In genomic region chr12:53625373-53625945, GRCh38 we compare ENCODE assay signal across 8 cellular contexts. TPM values are rescaled to one million over a fixed set of nuclear protein-coding genes. Genes with fewer than 3 reads are reported as not detected.
DNase-seq lines count a peak whose midpoint lies in the region; ATAC-seq and TF ChIP-seq lines count a peak whose summit lies in the region.

No MANE protein-coding gene starts in this region.

- H3K9me3 ChIP-seq in SJCRH30 (replicated peaks) (no peaks in the 10 kb centered on the region), esophagus squamous epithelium (no peaks in the 10 kb centered on the region)

- peak overlapping the region; percentile 89 for H3K4me3 Mint-ChIP-seq in progenitor cell of endocrine pancreas (ENCODE audit: low read depth)

- no peaks in the 10 kb centered on the region for H3K9me3 Mint-ChIP-seq in progenitor cell of endocrine pancreas (ENCODE audit: low read depth)

- H3K27me3 ChIP-seq in SJCRH30 (no peaks in the 10 kb centered on the region), esophagus squamous epithelium (no peaks in the 10 kb centered on the region)

- peak overlapping the region; percentile 80 for H3K4me3 ChIP-seq in SJCRH30
- peak overlapping the region; percentile 59 to 91 (median 71) for H3K4me3 ChIP-seq in esophagus squamous epithelium

- intact Hi-C loops in esophagus squamous epithelium (cut with DNase I): no loop called here

- peaks cover 31% of the 10 kb centered on the region for H3K4me1 Mint-ChIP-seq in progenitor cell of endocrine pancreas (ENCODE audit: low read depth)

- H3K36me3 ChIP-seq in SJCRH30 (no peaks in the 10 kb centered on the region), esophagus squamous epithelium (no peaks in the 10 kb centered on the region)

- TF ChIP-seq CTCF in esophagus squamous epithelium (IDR thresholded peaks at IDR 0.05) (no peak), progenitor cell of endocrine pancreas (IDR thresholded peaks at IDR 0.05; ENCODE audit: unreplicated experiment) (no peak)

- H3K27ac Mint-ChIP-seq in progenitor cell of endocrine pancreas: peak overlapping the region; percentile 99

- 5 to 6% methylated on average over 5 of the region's 5 CpGs for WGBS in esophagus squamous epithelium, 2 donors

- H3K27ac ChIP-seq in SJCRH30 (peak overlapping the region; percentile 97), esophagus squamous epithelium (peak overlapping the region; percentile 90 to 97 (median 94))

- DNase-seq in ELR (ENCODE audit: low read depth) (peak; percentile 13), SJCRH30 (no peak), esophagus squamous epithelium (lab: John Stamatoyannopoulos, UW) (no peak), progenitor cell of endocrine pancreas (ENCODE audit: low spot score, unreplicated experiment) (no peak), NCI-H1417 treated with DMSO at 0.1 percent for 48 hours (lab: John Stamatoyannopoulos, UW) (no peak), DMS 273 treated with DMSO at 0.1 percent for 48 hours (lab: John Stamatoyannopoulos, UW) (no peak)
- no peak for DNase-seq in stimulated activated CD4-positive, alpha-beta T cell treated with anti-CD3 and anti-CD28 coated beads, Interleukin-4, amount 100 ng/mL, for 4 hours

- ATAC-seq in HG03442 (IDR thresholded peaks at IDR 0.05; ENCODE audit: unreplicated experiment): no peak

- H3K4me1 ChIP-seq in SJCRH30 (peaks cover 11% of the 10 kb centered on the region), esophagus squamous epithelium (peaks cover 9 to 58% (median 20%) of the 10 kb centered on the region in 3 donors)

- H3K36me3 Mint-ChIP-seq in progenitor cell of endocrine pancreas (ENCODE audit: insufficient read depth): peaks cover 2% of the 10 kb centered on the region

- peak in 1 of 4 donors; percentile 73 for TF ChIP-seq POLR2A in esophagus squamous epithelium (IDR thresholded peaks at IDR 0.05)

- H3K27me3 Mint-ChIP-seq in progenitor cell of endocrine pancreas: no peaks in the 10 kb centered on the region

RNA-seq across cellular contexts. Expression of gene ATF7, which starts 0.7 kb away (rescaled TPM):
- total RNA-seq in SJCRH30 (2014; rRNA removed; shearing (Covaris generic)): 9.9 and 13.3 TPM in 2 replicates
- 10 to 100 TPM; 12.5 to 28.0 (median 20.6) TPM for total RNA-seq in esophagus squamous epithelium
- 47.5 and 51.7 TPM in 2 replicates for total RNA-seq in progenitor cell of endocrine pancreas

RNA-seq across cellular contexts. Expression of gene ATP5MC2, which starts 50.4 kb away (rescaled TPM):
- 433 and 480 TPM in 2 replicates for total RNA-seq in SJCRH30 (2014; rRNA removed; shearing (Covaris generic))
- 100 to 1,000 TPM; 240 to 303 (median 268) TPM for total RNA-seq in esophagus squamous epithelium
- 316 and 327 TPM in 2 replicates for total RNA-seq in progenitor cell of endocrine pancreas
